27 cellular contexts compared by ENCODE assay signal in the genomic region with DNA sequence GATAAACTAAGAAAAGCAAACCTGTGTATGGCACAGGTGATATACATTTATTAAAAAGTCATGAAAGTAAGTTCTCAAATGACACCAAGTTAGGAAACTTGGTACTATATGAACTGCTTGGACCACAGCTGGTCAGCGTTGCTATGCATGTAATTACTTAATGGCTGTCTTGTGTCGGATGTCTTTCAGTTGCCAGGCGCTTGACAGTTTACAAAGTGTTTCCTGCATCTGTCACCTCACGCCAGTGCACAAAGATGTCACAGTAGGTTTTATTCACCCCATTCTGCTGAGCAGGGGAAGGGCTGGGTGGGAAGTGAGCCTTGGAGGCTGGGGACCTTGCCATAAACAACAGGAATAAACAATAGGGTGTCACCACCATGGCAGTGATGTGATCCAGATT. TPM values are rescaled to one million over a fixed set of nuclear protein-coding genes. Genes with fewer than 3 reads are reported as not detected.
"Had no signal": no experiment of that assay in that cellular context is flagged by ENCODE, and none has a peak within 500 bp of the region (broad histone marks: within the 10 kb centered on the region; RNA-seq: fewer than 3 reads in every experiment).

No MANE protein-coding gene starts in this region.

- DNase-seq: activated CD4-positive, alpha-beta memory T cell treated with anti-CD3 and anti-CD28 coated beads for 36 hours; activated CD4-positive, alpha-beta T cell treated with anti-CD3 and anti-CD28 coated beads for 36 hours; activated CD4-positive, alpha-beta T cell treated with anti-CD3 and anti-CD28 coated beads, Interleukin-2, amount 10 ng/mL, durations not matched to agents 24 days and 14 days; activated CD4-positive, CD25-positive, alpha-beta regulatory T cell; activated CD4-positive, CD25-positive, alpha-beta regulatory T cell treated with anti-CD3 and anti-CD28 coated beads, Interleukin-2, amount 50 U/mL, for 72 hours; activated CD8-positive, alpha-beta memory T cell treated with anti-CD3 and anti-CD28 coated beads, Interleukin-2, amount 10 ng/mL, durations not matched to agents 7 days and 5 days; activated CD8-positive, alpha-beta memory T cell treated with anti-CD3 and anti-CD28 coated beads, Interleukin-2, amount 50 U/mL, for 4 hours; activated CD8-positive, alpha-beta T cell treated with anti-CD3 and anti-CD28 coated beads, Interleukin-2, amount 10 ng/mL, durations not matched to agents 7 days and 5 days; activated effector memory CD4-positive, alpha-beta T cell treated with anti-CD3 and anti-CD28 coated beads, Interleukin-2, amount 50 U/mL, for 16 hours; activated naive CD4-positive, alpha-beta T cell treated with anti-CD3 and anti-CD28 coated beads for 36 hours; activated naive CD8-positive, alpha-beta T cell treated with anti-CD3 and anti-CD28 coated beads for 36 hours; activated naive CD8-positive, alpha-beta T cell treated with anti-CD3 and anti-CD28 coated beads, Interleukin-2, amount 50 U/mL, for 24 hours; activated T-cell treated with anti-CD3 and anti-CD28 coated beads, Interleukin-2, amount 50 U/mL, for 1 hour; activated T-cell treated with anti-CD3 and anti-CD28 coated beads, Interleukin-2, amount 50 U/mL, for 48 hours; adrenal gland; amygdala; central memory CD4-positive, alpha-beta T cell; cerebellar nuclear complex; colonic mucosa; effector CD8-positive, alpha-beta T cell; foreskin fibroblast; heart left ventricle had no signal

- H3K4me3 ChIP-seq: adrenal gland, ascending aorta, breast epithelium, cardiac muscle cell, colonic mucosa, heart left ventricle had no signal

- H3K9me3 ChIP-seq: colonic mucosa had no signal

- H3K27me3 ChIP-seq: adrenal gland, ascending aorta, breast epithelium, colonic mucosa had no signal

- H3K36me3 ChIP-seq: adrenal gland, ascending aorta, breast epithelium, cardiac muscle cell, colonic mucosa, heart left ventricle had no signal

- H3K27ac ChIP-seq: adrenal gland, ascending aorta, breast epithelium, cardiac muscle cell, colonic mucosa, epithelial cell of prostate, heart left ventricle had no signal

- H3K4me1 ChIP-seq: adrenal gland, ascending aorta, breast epithelium, colonic mucosa had no signal

RNA-seq across cellular contexts. Expression of a gene that starts 35.8 kb away (rescaled TPM):
- total RNA-seq: activated CD4-positive, alpha-beta T cell treated with anti-CD3 and anti-CD28 coated beads, Interleukin-2, amount 10 ng/mL, durations not matched to agents 24 days and 14 days; activated naive CD4-positive, alpha-beta T cell treated with anti-CD3 and anti-CD28 coated beads for 36 hours; activated T-helper 1 cell treated with anti-CD3 and anti-CD28 coated beads, Interleukin-12 subunit alpha, Interleukin-12 subunit beta, Interleukin-2, Interleukin-4 antibody, amounts not matched to agents 30 ng/mL and 10 ng/mL and 1 ng/mL, durations not matched to agents 14 hours and 24 hours and 36 hours; ascending aorta had no signal
